1 cellular context compared by ENCODE assay signal in the genomic region with DNA sequence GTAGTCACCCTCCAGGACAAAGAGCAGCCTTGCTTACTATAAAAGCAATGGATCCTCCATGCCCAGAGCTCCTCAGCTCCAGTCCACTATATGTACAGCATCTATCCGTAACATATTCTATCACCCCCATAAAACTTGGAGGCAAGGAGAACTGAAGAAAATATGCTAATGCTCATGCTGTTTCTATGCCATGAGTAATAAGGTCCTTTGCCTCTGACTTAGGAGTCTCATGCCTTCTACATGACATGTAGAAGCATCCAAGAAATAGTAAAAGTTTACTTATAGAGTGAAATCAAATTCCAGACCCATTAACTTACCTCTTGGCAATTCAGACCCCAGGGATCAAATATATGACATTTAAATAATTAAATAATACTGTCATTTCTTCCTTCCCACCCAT.
TF ChIP-seq lines count a peak whose summit lies in the region.

No MANE protein-coding gene starts in this region.

TF ChIP-seq in IMR-90, 13 proteins besides CTCF, POLR2A, EP300 and RAD21:
- no peak for TF ChIP-seq NFE2L2 (IDR thresholded peaks at IDR 0.05; ENCODE audit: low read depth, low read length)
